Comparison of ENCODE assay signal across 30 cellular contexts in the genomic region with DNA sequence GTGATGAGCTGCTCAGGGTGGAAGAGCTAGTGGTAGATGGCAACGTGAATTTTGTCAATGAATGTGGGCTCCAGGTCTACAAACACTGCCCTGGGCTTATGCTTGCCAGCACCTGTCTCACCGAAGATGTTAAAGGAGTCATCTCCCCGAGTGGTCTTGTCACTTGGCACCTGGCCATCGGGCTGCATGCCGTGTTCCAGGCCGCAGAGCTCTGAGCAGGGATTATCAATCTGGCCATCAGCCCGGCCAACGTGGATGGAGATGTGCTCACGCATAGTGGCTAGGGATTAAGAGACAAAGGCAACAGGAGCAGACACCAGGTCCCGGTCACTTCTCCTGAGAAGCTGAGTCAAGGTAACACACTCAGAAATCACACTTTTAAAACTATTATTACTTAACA. TPM values are rescaled to one million over a fixed set of nuclear protein-coding genes. Genes with fewer than 3 reads are reported as not detected.
A peak's percentile ranks its signal among the peaks of the same experiment; 100 is the strongest.
DNase-seq lines count a peak whose midpoint lies in the region; ATAC-seq and TF ChIP-seq lines count a peak whose summit lies in the region.
"Had no signal": no experiment of that assay in that cellular context is flagged by ENCODE, and none has a peak within 500 bp of the region (broad histone marks: within the 10 kb centered on the region; RNA-seq: fewer than 3 reads in every experiment).

No MANE protein-coding gene starts in this region.

- no peaks in the 10 kb centered on the region for H3K27me3 ChIP-seq in right cardiac atrium (ENCODE audit: control insufficient read depth, insufficient read depth)
- H3K27me3 ChIP-seq: BLaER1 treated with 17β-estradiol and CSF1 and Interleukin-3, amounts not matched to agents 10 nM and 100 nM; dorsolateral prefrontal cortex; gastroesophageal sphincter had no signal

- no peak overlapping the region for H3K4me3 Mint-ChIP-seq in stimulated activated naive B cell treated with anti-CD40 and anti-IgM and Interleukin-4, amounts not matched to agents 10 μg/mL and 1 μg/mL and 100 μg/mL, for 72 hours
- H3K4me3 Mint-ChIP-seq: activated CD4-positive, alpha-beta T cell treated with anti-CD3 and anti-CD28 coated beads for 36 hours; activated CD8-positive, alpha-beta T cell treated with anti-CD3 and anti-CD28 coated beads for 36 hours; activated naive CD4-positive, alpha-beta T cell treated with anti-CD3 and anti-CD28 coated beads, Interleukin-2, amount 10 ng/mL, durations not matched to agents 7 days and 5 days; activated T-helper 17 cell treated with anti-CD3 and anti-CD28 coated beads, Interleukin-2, amount 50 U/mL, for 72 hours; brain; naive thymus-derived CD8-positive, alpha-beta T cell had no signal

- no peak overlapping the region for H3K4me3 ChIP-seq in right cardiac atrium (ENCODE audit: low read length)
- H3K4me3 ChIP-seq: BLaER1 treated with 17β-estradiol and CSF1 and Interleukin-3, amounts not matched to agents 10 nM and 100 nM; dorsolateral prefrontal cortex; gastroesophageal sphincter; lower lobe of right lung; PC-9; prostate gland had no signal

- H3K27ac Mint-ChIP-seq in stimulated activated naive B cell treated with anti-CD40 and anti-IgM and Interleukin-4, amounts not matched to agents 10 μg/mL and 1 μg/mL and 100 μg/mL, for 72 hours = peak overlapping the region; percentile 20
- H3K27ac Mint-ChIP-seq: activated CD4-positive, alpha-beta T cell treated with anti-CD3 and anti-CD28 coated beads for 36 hours; activated CD8-positive, alpha-beta T cell treated with anti-CD3 and anti-CD28 coated beads for 36 hours; activated naive CD4-positive, alpha-beta T cell treated with anti-CD3 and anti-CD28 coated beads, Interleukin-2, amount 10 ng/mL, durations not matched to agents 7 days and 5 days; activated T-helper 17 cell treated with anti-CD3 and anti-CD28 coated beads, Interleukin-2, amount 50 U/mL, for 72 hours; brain had no signal

- WGBS in right cardiac atrium = 62% methylated on average over 10 of the region's 10 CpGs

- no peak overlapping the region for H3K27ac ChIP-seq in right cardiac atrium (ENCODE audit: low read length)
- H3K27ac ChIP-seq: BLaER1 treated with 17β-estradiol and CSF1 and Interleukin-3, amounts not matched to agents 10 nM and 100 nM; dorsolateral prefrontal cortex; gastroesophageal sphincter; lower lobe of right lung; PC-9; prostate gland had no signal

- no peak for ATAC-seq in right cardiac atrium
- peak; percentile 27; the same call in 2 of the 3 replicates for ATAC-seq in SK-N-SH treated with all-trans-retinoic acid at 6 μM for 48 hours
- ATAC-seq in stimulated activated naive B cell treated with anti-CD40 and anti-IgM and Interleukin-4, amounts not matched to agents 10 μg/mL and 1 μg/mL and 100 μg/mL, for 72 hours (replicated peaks) = no peak
- ATAC-seq in GM18868 (IDR thresholded peaks at IDR 0.05; ENCODE audit: unreplicated experiment) = no peak
- ATAC-seq: activated CD4-positive, alpha-beta T cell treated with anti-CD3 and anti-CD28 coated beads for 36 hours; activated CD8-positive, alpha-beta T cell treated with anti-CD3 and anti-CD28 coated beads for 36 hours; activated T-helper 17 cell treated with anti-CD3 and anti-CD28 coated beads, Interleukin-2, amount 50 U/mL, for 72 hours; gastroesophageal sphincter; lower lobe of right lung; naive thymus-derived CD8-positive, alpha-beta T cell had no signal

- peaks cover 13 to 27% of the 10 kb centered on the region in 2 donors for H3K36me3 Mint-ChIP-seq in stimulated activated naive B cell treated with anti-CD40 and anti-IgM and Interleukin-4, amounts not matched to agents 10 μg/mL and 1 μg/mL and 100 μg/mL, for 72 hours

- H3K9me3 Mint-ChIP-seq in stimulated activated naive B cell treated with anti-CD40 and anti-IgM and Interleukin-4, amounts not matched to agents 10 μg/mL and 1 μg/mL and 100 μg/mL, for 72 hours = peaks cover 4 to 7% of the 10 kb centered on the region in 2 donors
- H3K9me3 Mint-ChIP-seq: activated CD8-positive, alpha-beta T cell treated with anti-CD3 and anti-CD28 coated beads for 36 hours; activated naive CD4-positive, alpha-beta T cell treated with anti-CD3 and anti-CD28 coated beads, Interleukin-2, amount 10 ng/mL, durations not matched to agents 7 days and 5 days; activated T-helper 17 cell treated with anti-CD3 and anti-CD28 coated beads, Interleukin-2, amount 50 U/mL, for 72 hours; naive thymus-derived CD8-positive, alpha-beta T cell had no signal

- intact Hi-C loops in right cardiac atrium (cut with DNase I) (no loop called here), cardiac septum (cut with DNase I) (loop anchor here (10.0 kb wide), 1 partner anchor 55 kb away; the partner anchor contains the start of gene ACTC1)

- no peaks in the 10 kb centered on the region for H3K9me3 ChIP-seq in right cardiac atrium (ENCODE audit: control insufficient read depth, low read length)
- H3K9me3 ChIP-seq: gastroesophageal sphincter, lower lobe of right lung, prostate gland had no signal

- H3K27me3 Mint-ChIP-seq in stimulated activated naive B cell treated with anti-CD40 and anti-IgM and Interleukin-4, amounts not matched to agents 10 μg/mL and 1 μg/mL and 100 μg/mL, for 72 hours = no peaks in the 10 kb centered on the region
- H3K27me3 Mint-ChIP-seq: activated CD4-positive, alpha-beta T cell treated with anti-CD3 and anti-CD28 coated beads for 36 hours; activated CD8-positive, alpha-beta T cell treated with anti-CD3 and anti-CD28 coated beads for 36 hours; activated naive CD4-positive, alpha-beta T cell treated with anti-CD3 and anti-CD28 coated beads, Interleukin-2, amount 10 ng/mL, durations not matched to agents 7 days and 5 days; activated T-helper 17 cell treated with anti-CD3 and anti-CD28 coated beads, Interleukin-2, amount 50 U/mL, for 72 hours; naive thymus-derived CD8-positive, alpha-beta T cell had no signal

- H3K4me1 ChIP-seq in right cardiac atrium (ENCODE audit: control insufficient read depth, insufficient read depth, low read length) = peaks cover 6% of the 10 kb centered on the region
- H3K4me1 ChIP-seq: prostate gland had no signal

- peaks cover 12 to 38% of the 10 kb centered on the region in 2 donors for H3K4me1 Mint-ChIP-seq in stimulated activated naive B cell treated with anti-CD40 and anti-IgM and Interleukin-4, amounts not matched to agents 10 μg/mL and 1 μg/mL and 100 μg/mL, for 72 hours
- H3K4me1 Mint-ChIP-seq: activated naive CD4-positive, alpha-beta T cell treated with anti-CD3 and anti-CD28 coated beads, Interleukin-2, amount 10 ng/mL, durations not matched to agents 7 days and 5 days; activated T-helper 17 cell treated with anti-CD3 and anti-CD28 coated beads, Interleukin-2, amount 50 U/mL, for 72 hours had no signal

- DNase-seq in right cardiac atrium = peak in 2 of 3 donors; percentile 53 to 66
- no peak for DNase-seq in cardiac septum (ENCODE audit: low spot score)
- peak; percentile 4 for DNase-seq in NCI-H774 (lab: John Stamatoyannopoulos, UW)
- no peak for DNase-seq in stimulated activated naive B cell treated with anti-CD40 and anti-IgM and Interleukin-4, amounts not matched to agents 10 μg/mL and 1 μg/mL and 100 μg/mL, for 72 hours
- no peak for DNase-seq in activated T-cell treated with anti-CD3 and anti-CD28 coated beads for 4 hours
- no peak for DNase-seq in LoVo (ENCODE audit: low spot score)
- DNase-seq: activated CD4-positive, alpha-beta T cell treated with anti-CD3 and anti-CD28 coated beads for 36 hours; activated CD8-positive, alpha-beta T cell treated with anti-CD3 and anti-CD28 coated beads for 36 hours; activated naive CD4-positive, alpha-beta T cell treated with anti-CD3 and anti-CD28 coated beads, Interleukin-2, amount 10 ng/mL, durations not matched to agents 7 days and 5 days; HCEC 1CT; hippocampal formation; IMR-90; lower lobe of right lung; naive thymus-derived CD8-positive, alpha-beta T cell; NCI-H1092; NCI-H187; NCI-H2227 treated with DMSO at 0.1 percent for 48 hours; PC-9; Right ventricle myocardium superior; stimulated activated CD4-positive, alpha-beta T cell treated with anti-CD3 and anti-CD28 coated beads, Interleukin-4, amount 100 ng/mL, for 4 hours; SW 1271; trophoblast cell had no signal

TF ChIP-seq in SK-N-SH treated with all-trans-retinoic acid at 6 μM for 48 hours, 23 proteins besides CTCF, POLR2A, EP300 and RAD21:
- TF ChIP-seq RARB (CRISPR knock-in tag; IDR thresholded peaks at IDR 0.05) = no peak
- no peak for TF ChIP-seq ZNF8 (CRISPR knock-in tag; IDR thresholded peaks at IDR 0.05)
- TF ChIP-seq ZC3H10 (CRISPR knock-in tag; IDR thresholded peaks at IDR 0.05) = no peak
- TF ChIP-seq TSHZ2 (CRISPR knock-in tag; IDR thresholded peaks at IDR 0.05) = no peak
- TF ChIP-seq PPARA (CRISPR knock-in tag; IDR thresholded peaks at IDR 0.05; ENCODE audit: borderline replicate concordance) = no peak

RNA-seq across cellular contexts. Expression of gene ACTC1, which starts 54.8 kb away (rescaled TPM):
- over 10,000 TPM in 3 of 4 donors, 1,000 to 10,000 TPM in 1; 9,200 to 14,744 (median 13,223) TPM for total RNA-seq in right cardiac atrium
- polyA plus RNA-seq in right cardiac atrium = 12,784 TPM
- total RNA-seq in cardiac septum = 11,631 TPM
- total RNA-seq: activated CD4-positive, alpha-beta T cell treated with anti-CD3 and anti-CD28 coated beads for 36 hours; activated CD8-positive, alpha-beta T cell treated with anti-CD3 and anti-CD28 coated beads for 36 hours; activated T-helper 17 cell treated with anti-CD3 and anti-CD28 coated beads, Interleukin-2, amount 50 U/mL, for 72 hours; naive thymus-derived CD8-positive, alpha-beta T cell; PC-9 had no signal
- polyA plus RNA-seq: naive thymus-derived CD8-positive, alpha-beta T cell had no signal

Comparison
In these comparisons a context has a peak if more than half of its experiments do, and no peak if none do; other contexts are left out.
1. DNase-seq: peak in right cardiac atrium (2 of 3) and NCI-H774 (single experiment); none in cardiac septum (single experiment), stimulated activated naive B cell treated with anti-CD40 and anti-IgM and Interleukin-4, amounts not matched to agents 10 μg/mL and 1 μg/mL and 100 μg/mL, for 72 hours (single experiment), activated T-cell treated with anti-CD3 and anti-CD28 coated beads for 4 hours (single experiment) and LoVo (single experiment).